ENCODE assay signal across 2 cellular contexts in the genomic region with DNA sequence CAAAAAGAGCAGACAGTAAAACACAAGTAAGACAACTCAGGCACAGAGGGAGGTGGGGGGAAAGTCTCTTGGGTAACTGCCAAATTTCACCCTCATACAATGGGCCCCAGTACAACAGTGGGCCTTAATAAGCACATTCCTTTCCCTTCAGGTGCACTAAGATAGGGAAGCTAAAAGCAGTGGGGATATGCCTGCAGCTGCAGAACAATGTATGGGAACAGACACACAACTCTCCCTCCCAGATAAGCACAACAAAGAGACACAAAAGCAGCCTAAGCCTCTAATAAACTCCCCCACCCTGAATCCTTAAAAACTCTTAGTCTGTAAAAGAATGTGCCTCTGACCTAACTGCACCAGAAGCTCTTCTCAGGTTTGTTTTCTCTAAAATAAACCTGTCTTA.
TF ChIP-seq lines count a peak whose summit lies in the region.

No MANE protein-coding gene starts in this region.

TF ChIP-seq in GM23338, 12 proteins besides CTCF, POLR2A, EP300 and RAD21 (continues in another document):
- TF ChIP-seq ZNF331 (CRISPR knock-in tag; IDR thresholded peaks at IDR 0.05; ENCODE audit: low read depth), result no peak
- no peak for TF ChIP-seq ZNF114 (CRISPR knock-in tag; IDR thresholded peaks at IDR 0.05)
- no peak for TF ChIP-seq REST (IDR thresholded peaks at IDR 0.05; ENCODE audit: unreplicated experiment)
- TF ChIP-seq EZH2 (IDR thresholded peaks at IDR 0.05; ENCODE audit: low read depth, unreplicated experiment), result no peak
- no peak for TF ChIP-seq JUNB (IDR thresholded peaks at IDR 0.05; ENCODE audit: unreplicated experiment)
- TF ChIP-seq ETS1 (IDR thresholded peaks at IDR 0.05), result no peak
- TF ChIP-seq STAT1 (IDR thresholded peaks at IDR 0.05; ENCODE audit: unreplicated experiment), result no peak
- no peak for TF ChIP-seq EZH2phosphoT487 (IDR thresholded peaks at IDR 0.05; ENCODE audit: unreplicated experiment)
- TF ChIP-seq POLR2AphosphoS5 (IDR thresholded peaks at IDR 0.05; ENCODE audit: low read depth), result no peak
- no peak for TF ChIP-seq ZNF462 (CRISPR knock-in tag; IDR thresholded peaks at IDR 0.05)

TF ChIP-seq in H1, 55 proteins besides CTCF, POLR2A, EP300 and RAD21:
- peak; percentile 65; the same call in 1 of the 2 replicates for TF ChIP-seq POLR2AphosphoS5 (IDR thresholded peaks at IDR 0.05; ENCODE audit: low read depth, low read length)
- no peak for TF ChIP-seq CREB1 (IDR thresholded peaks at IDR 0.05)
- 0 out of 2 replicates have a peak, but pooled peaks have one; percentile 84 for TF ChIP-seq TCF12 (IDR thresholded peaks at IDR 0.05; ENCODE audit: low read depth, low read length)
